Comparison of ENCODE assay signal across 1 cellular context in the genomic region with DNA sequence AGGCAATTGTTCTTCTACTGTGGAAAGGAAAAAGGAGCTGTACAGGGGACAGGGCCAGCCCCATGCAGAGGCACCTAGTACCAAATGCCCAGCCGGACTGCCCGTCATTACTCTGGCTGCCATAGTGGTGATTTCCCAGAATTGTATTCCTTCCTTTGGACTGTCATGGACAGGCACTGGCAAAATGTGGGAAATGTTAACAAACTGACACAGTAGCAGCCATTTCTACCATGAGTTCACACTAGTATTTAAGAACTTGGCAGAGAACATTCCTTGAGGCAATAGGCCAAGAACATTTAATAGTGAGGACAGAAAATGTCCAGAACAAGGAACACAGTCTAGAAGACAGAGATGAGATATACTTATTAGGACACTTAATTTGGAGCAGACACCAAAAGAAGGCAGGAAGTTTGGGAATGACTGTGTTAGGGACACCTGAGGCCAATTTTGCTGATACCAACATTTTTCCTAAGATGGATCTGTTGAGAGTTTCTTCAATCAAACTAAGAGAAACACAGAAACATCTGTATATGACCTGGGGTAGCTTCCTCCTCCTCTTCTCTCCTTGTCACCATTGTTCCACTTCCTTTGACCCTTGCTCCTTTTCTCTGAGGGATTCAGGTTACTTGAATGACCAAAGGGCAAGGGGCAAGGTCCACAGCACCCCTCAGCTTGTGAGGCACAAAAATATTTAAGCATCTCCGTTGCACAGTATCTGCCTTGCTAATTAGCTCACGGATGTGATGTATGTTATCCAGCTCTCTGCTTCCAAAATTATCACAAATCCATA.
TF ChIP-seq lines count a peak whose summit lies in the region.

No MANE protein-coding gene starts in this region.

TF ChIP-seq in IMR-90, 13 proteins besides CTCF, POLR2A, EP300 and RAD21:
- TF ChIP-seq NFE2L2 (IDR thresholded peaks at IDR 0.05; ENCODE audit: low read depth, low read length) = no peak
- TF ChIP-seq MAFK (IDR thresholded peaks at IDR 0.05; ENCODE audit: low read depth, low read length) = peak; percentile 62
- TF ChIP-seq, protein P1, sequence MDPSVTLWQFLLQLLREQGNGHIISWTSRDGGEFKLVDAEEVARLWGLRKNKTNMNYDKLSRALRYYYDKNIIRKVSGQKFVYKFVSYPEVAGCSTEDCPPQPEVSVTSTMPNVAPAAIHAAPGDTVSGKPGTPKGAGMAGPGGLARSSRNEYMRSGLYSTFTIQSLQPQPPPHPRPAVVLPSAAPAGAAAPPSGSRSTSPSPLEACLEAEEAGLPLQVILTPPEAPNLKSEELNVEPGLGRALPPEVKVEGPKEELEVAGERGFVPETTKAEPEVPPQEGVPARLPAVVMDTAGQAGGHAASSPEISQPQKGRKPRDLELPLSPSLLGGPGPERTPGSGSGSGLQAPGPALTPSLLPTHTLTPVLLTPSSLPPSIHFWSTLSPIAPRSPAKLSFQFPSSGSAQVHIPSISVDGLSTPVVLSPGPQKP (IDR thresholded peaks at IDR 0.05; ENCODE audit: borderline replicate concordance, low read depth, low read length) = no peak
- no peak for TF ChIP-seq CEBPB (IDR thresholded peaks at IDR 0.05; ENCODE audit: low read depth, low read length)
- TF ChIP-seq CHD1 (IDR thresholded peaks at IDR 0.05; ENCODE audit: low read depth, low read length) = no peak
